In the genomic region with DNA sequence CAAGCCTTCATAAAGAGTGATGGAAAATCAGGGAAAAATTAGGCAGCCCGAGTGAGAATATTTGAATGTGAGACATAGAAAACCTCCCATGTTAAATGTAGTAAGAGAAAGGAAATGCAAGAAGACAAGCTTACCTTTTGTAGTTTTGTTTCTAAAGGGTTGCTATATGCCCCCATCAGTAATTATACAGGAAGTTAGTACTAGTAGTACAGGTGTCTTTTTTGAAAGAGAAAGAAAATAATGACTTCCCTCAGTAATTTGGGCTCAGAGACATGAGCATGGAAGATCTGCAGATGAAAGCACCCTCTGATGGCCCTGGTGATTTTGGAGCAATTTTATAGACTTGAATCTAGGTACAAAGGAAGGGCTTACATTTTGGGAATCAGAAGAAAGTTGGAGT, we compare ENCODE assay signal across 14 cellular contexts.
DNase-seq lines count a peak whose midpoint lies in the region; ATAC-seq, FAIRE-seq and TF ChIP-seq lines count a peak whose summit lies in the region.
"Had no signal": no experiment of that assay in that cellular context is flagged by ENCODE, and none has a peak within 500 bp of the region (broad histone marks: within the 10 kb centered on the region; RNA-seq: fewer than 3 reads in every experiment).

No MANE protein-coding gene starts in this region.

- no peak overlapping the region for H3K9ac ChIP-seq in GM23248

- no peaks in the 10 kb centered on the region for H3K27me3 ChIP-seq in GM23248 (replicated peaks; ENCODE audit: insufficient read depth)
- H3K27me3 ChIP-seq: colonic mucosa, gastrocnemius medialis had no signal

- peaks cover 12% of the 10 kb centered on the region; the same call in 1 of the 2 replicates for H3K79me2 ChIP-seq in GM23248 (ENCODE audit: insufficient read depth)

- no peaks in the 10 kb centered on the region; the same call in 1 of the 2 replicates for H3K36me3 ChIP-seq in KOPT-K1 (ENCODE audit: insufficient read depth, low read length)
- peaks cover 6% of the 10 kb centered on the region; the same call in 1 of the 2 replicates for H3K36me3 ChIP-seq in GM23248 (ENCODE audit: low read depth)
- H3K36me3 ChIP-seq: colonic mucosa, gastrocnemius medialis had no signal

- no peak for DNase-seq in GM12892 (ENCODE audit: insufficient read length)
- DNase-seq in globus pallidus (ENCODE audit: low spot score), result no peak
- no peak for DNase-seq in GM23248
- DNase-seq in NK-92 treated with Interleukin-12 subunit alpha and Interleukin-12 subunit beta, amount 100 ng/mL, for 24 hours (lab: John Stamatoyannopoulos, UW), result no peak
- no peak for DNase-seq in NCI-H1417 (lab: John Stamatoyannopoulos, UW)
- DNase-seq: activated effector memory CD4-positive, alpha-beta T cell treated with Interleukin-2 at 50 U/mL for 16 hours; colonic mucosa; gastrocnemius medialis; left ventricle myocardium inferior; NCI-H1105; posterior cingulate gyrus had no signal

- H3K27ac ChIP-seq in KOPT-K1 (ENCODE audit: low read depth, low read length, poor library complexity, severe bottlenecking) (peak overlapping the region; percentile 32), GM23248 (no peak overlapping the region)
- H3K27ac ChIP-seq: colonic mucosa, gastrocnemius medialis, left ventricle myocardium inferior had no signal

- H3K4me3 ChIP-seq in GM23248, result no peak overlapping the region
- H3K4me3 ChIP-seq: colonic mucosa, gastrocnemius medialis, left ventricle myocardium inferior had no signal

- H3K9me2 ChIP-seq in GM23248 (ENCODE audit: insufficient read depth), result no peaks in the 10 kb centered on the region

- H2AFZ ChIP-seq in GM23248, result no peak overlapping the region

- in situ Hi-C loops in GM23248 (cut with MboI), result no loop called here

- H3F3A ChIP-seq in GM23248 (ENCODE audit: insufficient read depth), result peaks cover 10% of the 10 kb centered on the region

- H3K4me2 ChIP-seq in GM23248 (ENCODE audit: unreplicated experiment), result no peak overlapping the region

- no peaks in the 10 kb centered on the region for H4K20me1 ChIP-seq in GM23248 (ENCODE audit: insufficient read depth)

- FAIRE-seq in GM12892 (lab: Jason Lieb, UNC), result peak; percentile 74

- peaks cover 6% of the 10 kb centered on the region for H3K4me1 ChIP-seq in GM23248 (ENCODE audit: insufficient read depth)
- H3K4me1 ChIP-seq: colonic mucosa, gastrocnemius medialis had no signal

- ATAC-seq in GM19452 (IDR thresholded peaks at IDR 0.05; ENCODE audit: unreplicated experiment) (peak; percentile 77), HG02938 (IDR thresholded peaks at IDR 0.05; ENCODE audit: unreplicated experiment) (peak; percentile 84)
- ATAC-seq: gastrocnemius medialis had no signal

- H3K9me3 ChIP-seq in KOPT-K1 (ENCODE audit: insufficient read depth, low read length, poor library complexity, severe bottlenecking) (no peaks in the 10 kb centered on the region), GM23248 (ENCODE audit: low read depth) (no peaks in the 10 kb centered on the region)
- H3K9me3 ChIP-seq: colonic mucosa, gastrocnemius medialis had no signal

- no peak for TF ChIP-seq POLR2A in GM12892 (IDR thresholded peaks at IDR 0.05; ENCODE audit: low read depth, low read length)

- WGBS in GM23248 (ENCODE audit: low coverage in 1 of 2, low lambda C conversion rate in 2 of 2, missing lambda C conversion rate in 2 of 2), 2 experiments, result 94 to 100% methylated on average over 1 of the region's 1 CpG
